Comparison of ENCODE assay signal across 7 cellular contexts in genomic region chr19:15607978-15608925, GRCh38. TPM values are rescaled to one million over a fixed set of nuclear protein-coding genes. Genes with fewer than 3 reads are reported as not detected.
"Had no signal": no experiment of that assay in that cellular context is flagged by ENCODE, and none has a peak within 500 bp of the region (broad histone marks: within the 10 kb centered on the region; RNA-seq: fewer than 3 reads in every experiment).

No MANE protein-coding gene starts in this region.

RNA-seq across cellular contexts. Expression of gene CYP4F8, which starts 6.8 kb away (rescaled TPM):
- total RNA-seq: GM23248, GM23338, H1, H4, H7, H9, HFFc6 had no signal
- polyA plus RNA-seq: GM23248, GM23338, H1 had no signal

RNA-seq across cellular contexts. Expression of gene CYP4F3, which starts 32.4 kb away (rescaled TPM):
- total RNA-seq: GM23248, GM23338, H1, H7, H9, HFFc6 had no signal
- polyA plus RNA-seq: GM23248, GM23338, H1 had no signal
